ENCODE assay signal across 19 cellular contexts in the genomic region with DNA sequence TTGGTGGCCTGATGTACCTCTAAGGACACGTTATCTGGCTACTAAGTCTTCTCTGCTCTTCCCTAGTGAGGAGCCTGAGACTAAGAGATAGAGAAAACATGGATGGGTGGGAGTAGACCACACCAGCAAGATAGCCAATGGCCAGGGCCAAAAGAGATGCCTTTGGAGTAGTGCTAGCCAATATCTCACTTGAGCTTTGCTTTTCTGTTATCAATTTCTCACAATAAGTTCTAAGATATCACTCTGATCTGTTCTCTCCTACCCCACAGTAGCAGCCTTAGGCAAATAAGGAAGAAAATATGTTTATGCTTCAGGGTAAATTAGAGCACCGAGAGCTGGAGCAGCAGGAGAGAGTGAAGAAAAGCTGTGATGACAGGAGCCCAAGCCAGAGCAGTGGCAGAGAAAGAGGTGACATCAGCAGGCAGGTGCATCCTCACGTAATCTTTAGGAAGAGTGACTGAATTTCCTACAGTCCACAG.
"Had no signal": no experiment of that assay in that cellular context is flagged by ENCODE, and none has a peak within 500 bp of the region (broad histone marks: within the 10 kb centered on the region; RNA-seq: fewer than 3 reads in every experiment).

No MANE protein-coding gene starts in this region.

- H3K79me2 ChIP-seq: parathyroid adenoma had no signal

- H3K9ac ChIP-seq: parathyroid adenoma had no signal

- H3K4me1 ChIP-seq: gastrocnemius medialis, parathyroid adenoma, right lobe of liver, stomach had no signal

- H3K9me3 ChIP-seq: gastrocnemius medialis, lower lobe of right lung, right lobe of liver, stomach had no signal

- DNase-seq: activated CD4-positive, alpha-beta T cell treated with anti-CD3 and anti-CD28 coated beads, Interleukin-2, amount 10 ng/mL, durations not matched to agents 24 days and 14 days; activated CD8-positive, alpha-beta T cell treated with anti-CD3 and anti-CD28 coated beads for 36 hours; activated naive CD4-positive, alpha-beta T cell treated with anti-CD3 and anti-CD28 coated beads, Interleukin-2, amount 10 ng/mL, durations not matched to agents 7 days and 5 days; activated naive CD8-positive, alpha-beta T cell treated with anti-CD3 and anti-CD28 coated beads, Interleukin-2, amount 50 U/mL, for 24 hours; activated T-cell treated with anti-CD3 and anti-CD28 coated beads, Interleukin-2, amount 50 U/mL, for 1 hour; anterior cingulate cortex; brain microvascular endothelial cell; central memory CD4-positive, alpha-beta T cell; gastrocnemius medialis; head of caudate nucleus; lower lobe of right lung; right lobe of liver; small intestine; stimulated activated CD4-positive, alpha-beta T cell treated with anti-CD3 and anti-CD28 coated beads, Interleukin-4, amount 100 ng/mL, for 1 hour; stomach had no signal

- H3K4me3 Mint-ChIP-seq: activated CD4-positive, alpha-beta T cell treated with anti-CD3 and anti-CD28 coated beads, Interleukin-2, amount 10 ng/mL, durations not matched to agents 24 days and 14 days; activated CD8-positive, alpha-beta T cell treated with anti-CD3 and anti-CD28 coated beads for 36 hours; activated naive CD4-positive, alpha-beta T cell treated with anti-CD3 and anti-CD28 coated beads, Interleukin-2, amount 10 ng/mL, durations not matched to agents 7 days and 5 days; activated naive CD8-positive, alpha-beta T cell treated with anti-CD3 and anti-CD28 coated beads, Interleukin-2, amount 50 U/mL, for 24 hours; natural killer cell treated with Interleukin-12 subunit alpha and Interleukin-12 subunit beta and Interleukin-15 and Interleukin-18, amount 100 ng/mL, for 72 hours; type B pancreatic cell had no signal

- H3K27ac ChIP-seq: brain microvascular endothelial cell, gastrocnemius medialis, lower lobe of right lung, parathyroid adenoma, right lobe of liver, stomach had no signal

- H3K36me3 ChIP-seq: brain microvascular endothelial cell, gastrocnemius medialis, lower lobe of right lung, right lobe of liver, stomach had no signal

- H3K4me3 ChIP-seq: gastrocnemius medialis, lower lobe of right lung, right lobe of liver, stomach had no signal

- H3K27ac Mint-ChIP-seq: activated CD4-positive, alpha-beta T cell treated with anti-CD3 and anti-CD28 coated beads, Interleukin-2, amount 10 ng/mL, durations not matched to agents 24 days and 14 days; activated CD8-positive, alpha-beta T cell treated with anti-CD3 and anti-CD28 coated beads for 36 hours; activated naive CD4-positive, alpha-beta T cell treated with anti-CD3 and anti-CD28 coated beads, Interleukin-2, amount 10 ng/mL, durations not matched to agents 7 days and 5 days; activated naive CD8-positive, alpha-beta T cell treated with anti-CD3 and anti-CD28 coated beads, Interleukin-2, amount 50 U/mL, for 24 hours; natural killer cell treated with Interleukin-12 subunit alpha and Interleukin-12 subunit beta and Interleukin-15 and Interleukin-18, amount 100 ng/mL, for 72 hours; type B pancreatic cell had no signal

- H2AFZ ChIP-seq: parathyroid adenoma had no signal

- H3K27me3 ChIP-seq: brain microvascular endothelial cell, gastrocnemius medialis, right lobe of liver, stomach had no signal

- H3K4me1 Mint-ChIP-seq: activated CD4-positive, alpha-beta T cell treated with anti-CD3 and anti-CD28 coated beads, Interleukin-2, amount 10 ng/mL, durations not matched to agents 24 days and 14 days; activated naive CD4-positive, alpha-beta T cell treated with anti-CD3 and anti-CD28 coated beads, Interleukin-2, amount 10 ng/mL, durations not matched to agents 7 days and 5 days; activated naive CD8-positive, alpha-beta T cell treated with anti-CD3 and anti-CD28 coated beads, Interleukin-2, amount 50 U/mL, for 24 hours had no signal

- H3K36me3 Mint-ChIP-seq: activated naive CD4-positive, alpha-beta T cell treated with anti-CD3 and anti-CD28 coated beads, Interleukin-2, amount 10 ng/mL, durations not matched to agents 7 days and 5 days; natural killer cell treated with Interleukin-12 subunit alpha and Interleukin-12 subunit beta and Interleukin-15 and Interleukin-18, amount 100 ng/mL, for 72 hours had no signal

- H3K9me3 Mint-ChIP-seq: activated CD4-positive, alpha-beta T cell treated with anti-CD3 and anti-CD28 coated beads, Interleukin-2, amount 10 ng/mL, durations not matched to agents 24 days and 14 days; activated CD8-positive, alpha-beta T cell treated with anti-CD3 and anti-CD28 coated beads for 36 hours; activated naive CD4-positive, alpha-beta T cell treated with anti-CD3 and anti-CD28 coated beads, Interleukin-2, amount 10 ng/mL, durations not matched to agents 7 days and 5 days; activated naive CD8-positive, alpha-beta T cell treated with anti-CD3 and anti-CD28 coated beads, Interleukin-2, amount 50 U/mL, for 24 hours; natural killer cell treated with Interleukin-12 subunit alpha and Interleukin-12 subunit beta and Interleukin-15 and Interleukin-18, amount 100 ng/mL, for 72 hours had no signal

- ATAC-seq: activated CD8-positive, alpha-beta T cell treated with anti-CD3 and anti-CD28 coated beads for 36 hours; activated naive CD8-positive, alpha-beta T cell treated with anti-CD3 and anti-CD28 coated beads, Interleukin-2, amount 50 U/mL, for 24 hours; esophagus mucosa; gastrocnemius medialis; lower lobe of right lung; natural killer cell treated with Interleukin-12 subunit alpha and Interleukin-12 subunit beta and Interleukin-15 and Interleukin-18, amount 100 ng/mL, for 72 hours had no signal

- H3K27me3 Mint-ChIP-seq: activated naive CD8-positive, alpha-beta T cell treated with anti-CD3 and anti-CD28 coated beads, Interleukin-2, amount 50 U/mL, for 24 hours; natural killer cell treated with Interleukin-12 subunit alpha and Interleukin-12 subunit beta and Interleukin-15 and Interleukin-18, amount 100 ng/mL, for 72 hours had no signal
